20 cellular contexts compared by ENCODE assay signal in genomic region chr11:64739871-64740270, GRCh38. TPM values are rescaled to one million over a fixed set of nuclear protein-coding genes. Genes with fewer than 3 reads are reported as not detected.
"Had no signal": no experiment of that assay in that cellular context is flagged by ENCODE, and none has a peak within 500 bp of the region (broad histone marks: within the 10 kb centered on the region; RNA-seq: fewer than 3 reads in every experiment).

No MANE protein-coding gene starts in this region.

- H3K4me3 ChIP-seq: esophagus squamous epithelium, gastroesophageal sphincter, sigmoid colon, smooth muscle cell, upper lobe of left lung had no signal

- ATAC-seq: effector memory CD8-positive, alpha-beta T cell; gastroesophageal sphincter had no signal

- H3K4me3 Mint-ChIP-seq: activated CD4-positive, alpha-beta memory T cell treated with anti-CD3 and anti-CD28 coated beads for 36 hours had no signal

- H3K36me3 ChIP-seq: esophagus squamous epithelium had no signal

- H3K27ac ChIP-seq: esophagus squamous epithelium, gastroesophageal sphincter, sigmoid colon, upper lobe of left lung had no signal

- H3K27me3 ChIP-seq: gastroesophageal sphincter, sigmoid colon had no signal

- H3K27ac Mint-ChIP-seq: activated CD4-positive, alpha-beta memory T cell treated with anti-CD3 and anti-CD28 coated beads for 36 hours; T-helper 1 cell treated with Interleukin-12 subunit alpha and Interleukin-12 subunit beta and Interleukin-4 antibody, amounts not matched to agents 30 μg/mL and 1 μg/mL, for 36 hours had no signal

- H3K9me3 ChIP-seq: esophagus squamous epithelium, gastroesophageal sphincter, sigmoid colon, upper lobe of left lung had no signal

- H3K4me2 ChIP-seq: smooth muscle cell had no signal

- H3K27me3 Mint-ChIP-seq: activated naive CD4-positive, alpha-beta T cell treated with anti-CD3 and anti-CD28 coated beads, Interleukin-2, amount 50 U/mL, for 24 hours; effector memory CD8-positive, alpha-beta T cell had no signal

- H3K9me3 Mint-ChIP-seq: activated CD4-positive, alpha-beta memory T cell treated with anti-CD3 and anti-CD28 coated beads for 36 hours; activated naive CD4-positive, alpha-beta T cell treated with anti-CD3 and anti-CD28 coated beads, Interleukin-2, amount 50 U/mL, for 24 hours; effector memory CD8-positive, alpha-beta T cell; T-helper 1 cell treated with Interleukin-12 subunit alpha and Interleukin-12 subunit beta and Interleukin-4 antibody, amounts not matched to agents 30 μg/mL and 1 μg/mL, for 36 hours had no signal

- DNase-seq: activated CD4-positive, alpha-beta memory T cell treated with anti-CD3 and anti-CD28 coated beads for 36 hours; activated CD4-positive, alpha-beta T cell treated with anti-CD3 and anti-CD28 coated beads for 4 hours; activated CD4-positive, CD25-positive, alpha-beta regulatory T cell; activated effector memory CD4-positive, alpha-beta T cell treated with anti-CD3 and anti-CD28 coated beads, Interleukin-2, amount 50 U/mL, for 16 hours; central memory CD4-positive, alpha-beta T cell; effector memory CD8-positive, alpha-beta T cell; esophagus squamous epithelium; hypothalamus; midbrain; posterior cingulate gyrus; sigmoid colon; stimulated activated CD4-positive, alpha-beta T cell treated with anti-CD3 and anti-CD28 coated beads, Interleukin-2, amount 100 ng/mL, for 48 hours; stimulated activated CD8-positive, alpha-beta memory T cell treated with anti-CD3 and anti-CD28 coated beads, Interleukin-4, amount 100 ng/mL, for 48 hours; stimulated activated naive CD4-positive, alpha-beta T cell treated with Interleukin-2 at 50 U/mL for 16 hours; upper lobe of left lung had no signal

RNA-seq across cellular contexts. Expression of gene NRXN2, which starts 16.9 kb away (rescaled TPM):
- total RNA-seq: dermis microvascular lymphatic vessel endothelial cell had no signal
